Comparison of ENCODE assay signal across 27 cellular contexts in the genomic region with DNA sequence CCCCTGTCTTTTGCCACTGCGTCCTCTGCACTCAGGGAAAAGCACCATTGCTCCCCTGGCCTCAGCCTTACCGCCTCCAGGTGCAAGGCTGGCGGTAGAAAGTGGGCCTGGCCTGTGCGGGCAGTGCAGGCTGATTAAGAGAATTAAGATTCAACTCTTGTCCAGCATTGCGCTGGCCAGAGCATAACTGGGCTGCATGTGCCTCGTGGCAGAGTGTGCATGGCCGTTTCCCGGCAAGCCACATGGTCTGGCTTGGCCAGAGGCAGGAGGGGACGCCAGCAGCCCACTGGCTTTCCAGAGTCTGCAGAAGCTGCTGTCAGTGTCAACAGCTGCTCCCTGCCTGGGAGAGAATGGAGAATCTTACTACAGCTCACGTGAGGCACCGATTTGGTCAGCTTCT. TPM values are rescaled to one million over a fixed set of nuclear protein-coding genes. Genes with fewer than 3 reads are reported as not detected.
DNase-seq lines count a peak whose midpoint lies in the region; ATAC-seq and TF ChIP-seq lines count a peak whose summit lies in the region.
"Had no signal": no experiment of that assay in that cellular context is flagged by ENCODE, and none has a peak within 500 bp of the region (broad histone marks: within the 10 kb centered on the region; RNA-seq: fewer than 3 reads in every experiment).

No MANE protein-coding gene starts in this region.

- no peaks in the 10 kb centered on the region for H3K9me2 ChIP-seq in GM23338 (ENCODE audit: insufficient read depth)

- peaks cover 9% of the 10 kb centered on the region for H3K27me3 Mint-ChIP-seq in GM23338 (ENCODE audit: insufficient read depth, low read depth, poor library complexity)

- H3K4me3 Mint-ChIP-seq in GM23338: no peak overlapping the region
- H3K4me3 Mint-ChIP-seq: CD8-positive, alpha-beta T cell had no signal

- H3K36me3 ChIP-seq in GM23338 (ENCODE audit: insufficient read depth): no peaks in the 10 kb centered on the region
- H3K36me3 ChIP-seq: BLaER1 treated with 17β-estradiol and CSF1 and Interleukin-3, amounts not matched to agents 10 nM and 100 nM; Peyer's patch had no signal

- peak in 37 of 58 donors; percentile 12 to 72 (median 40) for DNase-seq in anterior cingulate cortex (lab: John Stamatoyannopoulos, UW)
- DNase-seq in mesenteric fat pad (ENCODE audit: low spot score): peak; percentile 60
- DNase-seq in sciatic nerve (ENCODE audit: low spot score): peak; percentile 31
- no peak for DNase-seq in H4 (ENCODE audit: low spot score)
- no peak for DNase-seq in SKM-1 treated with dmso at 0.1 percent for 144 hours (lab: John Stamatoyannopoulos, UW; ENCODE audit: unreplicated experiment)
- no peak for DNase-seq in GM23338 (ENCODE audit: low spot score)
- DNase-seq: CD8-positive, alpha-beta T cell; DMS79; EL; GDM1; Kasumi-1; MV-4-11; NCI-H1105 treated with DMSO at 0.1 percent for 48 hours; NCI-H146; NCI-H1930; NCI-H446 treated with DMSO at 0.1 percent for 48 hours; NCI-H526; Peyer's patch; SHP77 treated with DMSO at 0.1 percent for 48 hours had no signal

- intact Hi-C loops in sciatic nerve (cut with DNase I): no loop called here

- H3K4me3 ChIP-seq in GM23338: no peak overlapping the region
- H3K4me3 ChIP-seq: BLaER1 treated with 17β-estradiol and CSF1 and Interleukin-3, amounts not matched to agents 10 nM and 100 nM; GM12878; K562; Peyer's patch had no signal

- no peaks in the 10 kb centered on the region for H3K4me1 ChIP-seq in GM23338 (ENCODE audit: insufficient read depth)
- H3K4me1 ChIP-seq: Peyer's patch had no signal

- ATAC-seq in sciatic nerve: no peak
- ATAC-seq in GM21529 (IDR thresholded peaks at IDR 0.05; ENCODE audit: unreplicated experiment): no peak
- no peak for ATAC-seq in GM23338
- ATAC-seq: CD8-positive, alpha-beta T cell; GM12878 had no signal

- H3K27me3 ChIP-seq in GM23338 (ENCODE audit: insufficient read depth): no peaks in the 10 kb centered on the region
- H3K27me3 ChIP-seq: BLaER1 treated with 17β-estradiol and CSF1 and Interleukin-3, amounts not matched to agents 10 nM and 100 nM; Peyer's patch had no signal

- TF ChIP-seq CTCF in C4-2B (conservative IDR thresholded peaks at IDR 0.05): no peak
- TF ChIP-seq CTCF in GM23338 (conservative IDR thresholded peaks at IDR 0.05; ENCODE audit: low read depth in 2 of 2): no peak

- H3F3A ChIP-seq in GM23338 (replicated peaks; ENCODE audit: low read depth): no peaks in the 10 kb centered on the region

- no peaks in the 10 kb centered on the region for H3K79me2 ChIP-seq in GM23338 (replicated peaks; ENCODE audit: insufficient read depth)

- H2AFZ ChIP-seq in GM23338: no peak overlapping the region

- H3K27ac Mint-ChIP-seq in GM23338: no peak overlapping the region
- H3K27ac Mint-ChIP-seq: CD8-positive, alpha-beta T cell had no signal

- H3K9me3 Mint-ChIP-seq in GM23338: peaks cover 5% of the 10 kb centered on the region

- H4K20me1 ChIP-seq in GM23338 (replicated peaks; ENCODE audit: insufficient read depth): no peaks in the 10 kb centered on the region
- H4K20me1 ChIP-seq: BLaER1 treated with 17β-estradiol and CSF1 and Interleukin-3, amounts not matched to agents 10 nM and 100 nM had no signal

- H3K27ac ChIP-seq in C4-2B (peak overlapping the region; percentile 51; the same call in 1 of the 2 replicates), GM23338 (ENCODE audit: low read depth) (no peak overlapping the region)
- H3K27ac ChIP-seq: BLaER1 treated with 17β-estradiol and CSF1 and Interleukin-3, amounts not matched to agents 10 nM and 100 nM; Peyer's patch had no signal

- no peak overlapping the region for H3K4me2 ChIP-seq in GM23338
- H3K4me2 ChIP-seq: BLaER1 treated with 17β-estradiol and CSF1 and Interleukin-3, amounts not matched to agents 10 nM and 100 nM had no signal

- H3K36me3 Mint-ChIP-seq in GM23338 (ENCODE audit: low read depth): peaks cover 3% of the 10 kb centered on the region; the same call in 1 of the 3 replicates
- H3K36me3 Mint-ChIP-seq: CD8-positive, alpha-beta T cell had no signal

- H3K4me1 Mint-ChIP-seq in GM23338: no peaks in the 10 kb centered on the region

TF ChIP-seq in GM23338, 12 proteins besides CTCF, POLR2A, EP300 and RAD21 (continues in another document):
- TF ChIP-seq, protein P1, sequence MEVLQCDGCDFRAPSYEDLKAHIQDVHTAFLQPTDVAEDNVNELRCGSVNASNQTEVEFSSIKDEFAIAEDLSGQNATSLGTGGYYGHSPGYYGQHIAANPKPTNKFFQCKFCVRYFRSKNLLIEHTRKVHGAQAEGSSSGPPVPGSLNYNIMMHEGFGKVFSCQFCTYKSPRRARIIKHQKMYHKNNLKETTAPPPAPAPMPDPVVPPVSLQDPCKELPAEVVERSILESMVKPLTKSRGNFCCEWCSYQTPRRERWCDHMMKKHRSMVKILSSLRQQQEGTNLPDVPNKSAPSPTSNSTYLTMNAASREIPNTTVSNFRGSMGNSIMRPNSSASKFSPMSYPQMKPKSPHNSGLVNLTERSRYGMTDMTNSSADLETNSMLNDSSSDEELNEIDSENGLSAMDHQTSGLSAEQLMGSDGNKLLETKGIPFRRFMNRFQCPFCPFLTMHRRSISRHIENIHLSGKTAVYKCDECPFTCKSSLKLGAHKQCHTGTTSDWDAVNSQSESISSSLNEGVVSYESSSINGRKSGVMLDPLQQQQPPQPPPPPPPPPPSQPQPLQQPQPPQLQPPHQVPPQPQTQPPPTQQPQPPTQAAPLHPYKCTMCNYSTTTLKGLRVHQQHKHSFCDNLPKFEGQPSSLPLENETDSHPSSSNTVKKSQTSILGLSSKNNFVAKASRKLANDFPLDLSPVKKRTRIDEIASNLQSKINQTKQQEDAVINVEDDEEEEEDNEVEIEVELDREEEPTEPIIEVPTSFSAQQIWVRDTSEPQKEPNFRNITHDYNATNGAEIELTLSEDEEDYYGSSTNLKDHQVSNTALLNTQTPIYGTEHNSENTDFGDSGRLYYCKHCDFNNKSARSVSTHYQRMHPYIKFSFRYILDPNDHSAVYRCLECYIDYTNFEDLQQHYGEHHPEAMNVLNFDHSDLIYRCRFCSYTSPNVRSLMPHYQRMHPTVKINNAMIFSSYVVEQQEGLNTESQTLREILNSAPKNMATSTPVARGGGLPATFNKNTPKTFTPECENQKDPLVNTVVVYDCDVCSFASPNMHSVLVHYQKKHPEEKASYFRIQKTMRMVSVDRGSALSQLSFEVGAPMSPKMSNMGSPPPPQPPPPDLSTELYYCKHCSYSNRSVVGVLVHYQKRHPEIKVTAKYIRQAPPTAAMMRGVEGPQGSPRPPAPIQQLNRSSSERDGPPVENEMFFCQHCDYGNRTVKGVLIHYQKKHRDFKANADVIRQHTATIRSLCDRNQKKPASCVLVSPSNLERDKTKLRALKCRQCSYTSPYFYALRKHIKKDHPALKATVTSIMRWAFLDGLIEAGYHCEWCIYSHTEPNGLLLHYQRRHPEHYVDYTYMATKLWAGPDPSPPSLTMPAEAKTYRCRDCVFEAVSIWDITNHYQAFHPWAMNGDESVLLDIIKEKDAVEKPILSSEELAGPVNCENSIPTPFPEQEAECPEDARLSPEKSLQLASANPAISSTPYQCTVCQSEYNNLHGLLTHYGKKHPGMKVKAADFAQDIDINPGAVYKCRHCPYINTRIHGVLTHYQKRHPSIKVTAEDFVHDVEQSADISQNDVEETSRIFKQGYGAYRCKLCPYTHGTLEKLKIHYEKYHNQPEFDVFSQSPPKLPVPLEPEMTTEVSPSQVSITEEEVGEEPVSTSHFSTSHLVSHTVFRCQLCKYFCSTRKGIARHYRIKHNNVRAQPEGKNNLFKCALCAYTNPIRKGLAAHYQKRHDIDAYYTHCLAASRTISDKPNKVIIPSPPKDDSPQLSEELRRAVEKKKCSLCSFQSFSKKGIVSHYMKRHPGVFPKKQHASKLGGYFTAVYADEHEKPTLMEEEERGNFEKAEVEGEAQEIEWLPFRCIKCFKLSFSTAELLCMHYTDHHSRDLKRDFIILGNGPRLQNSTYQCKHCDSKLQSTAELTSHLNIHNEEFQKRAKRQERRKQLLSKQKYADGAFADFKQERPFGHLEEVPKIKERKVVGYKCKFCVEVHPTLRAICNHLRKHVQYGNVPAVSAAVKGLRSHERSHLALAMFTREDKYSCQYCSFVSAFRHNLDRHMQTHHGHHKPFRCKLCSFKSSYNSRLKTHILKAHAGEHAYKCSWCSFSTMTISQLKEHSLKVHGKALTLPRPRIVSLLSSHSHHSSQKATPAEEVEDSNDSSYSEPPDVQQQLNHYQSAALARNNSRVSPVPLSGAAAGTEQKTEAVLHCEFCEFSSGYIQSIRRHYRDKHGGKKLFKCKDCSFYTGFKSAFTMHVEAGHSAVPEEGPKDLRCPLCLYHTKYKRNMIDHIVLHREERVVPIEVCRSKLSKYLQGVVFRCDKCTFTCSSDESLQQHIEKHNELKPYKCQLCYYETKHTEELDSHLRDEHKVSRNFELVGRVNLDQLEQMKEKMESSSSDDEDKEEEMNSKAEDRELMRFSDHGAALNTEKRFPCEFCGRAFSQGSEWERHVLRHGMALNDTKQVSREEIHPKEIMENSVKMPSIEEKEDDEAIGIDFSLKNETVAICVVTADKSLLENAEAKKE (CRISPR knock-in tag; IDR thresholded peaks at IDR 0.05): no peak
- TF ChIP-seq EZH2 (IDR thresholded peaks at IDR 0.05; ENCODE audit: low read depth, unreplicated experiment): no peak

RNA-seq across cellular contexts. Expression of a gene that starts 12.3 kb away (rescaled TPM):
- total RNA-seq in mesenteric fat pad: not detected
- not detected for total RNA-seq in sciatic nerve
- not detected in 2 replicates for total RNA-seq in H4 (2014; rRNA removed; shearing (Covaris generic))
- 0.10 TPM in 1 of 2 replicates, not detected in the other for total RNA-seq in GM23338 (2014; rRNA removed; shearing (Covaris generic))
- 0.17 TPM in 1 of 2 replicates, not detected in the other for polyA plus RNA-seq in GM23338 (2016; fragmentation: Nextera tagmentation; extraction: Ambion mirVana)
- total RNA-seq: Caco-2; CD8-positive, alpha-beta T cell; GM12878; HT1080; K562; Peyer's patch had no signal
- polyA plus RNA-seq: AG04450, GM12878, K562 had no signal

Comparison
In these comparisons a context has a peak if more than half of its experiments do, and no peak if none do; other contexts are left out.
1. DNase-seq: peak in anterior cingulate cortex (37 of 58), mesenteric fat pad (single experiment) and sciatic nerve (single experiment); none in H4 (single experiment), SKM-1 treated with dmso at 0.1 percent for 144 hours (single experiment) and GM23338 (single experiment).